Comparison of ENCODE assay signal across 15 cellular contexts in the genomic region with DNA sequence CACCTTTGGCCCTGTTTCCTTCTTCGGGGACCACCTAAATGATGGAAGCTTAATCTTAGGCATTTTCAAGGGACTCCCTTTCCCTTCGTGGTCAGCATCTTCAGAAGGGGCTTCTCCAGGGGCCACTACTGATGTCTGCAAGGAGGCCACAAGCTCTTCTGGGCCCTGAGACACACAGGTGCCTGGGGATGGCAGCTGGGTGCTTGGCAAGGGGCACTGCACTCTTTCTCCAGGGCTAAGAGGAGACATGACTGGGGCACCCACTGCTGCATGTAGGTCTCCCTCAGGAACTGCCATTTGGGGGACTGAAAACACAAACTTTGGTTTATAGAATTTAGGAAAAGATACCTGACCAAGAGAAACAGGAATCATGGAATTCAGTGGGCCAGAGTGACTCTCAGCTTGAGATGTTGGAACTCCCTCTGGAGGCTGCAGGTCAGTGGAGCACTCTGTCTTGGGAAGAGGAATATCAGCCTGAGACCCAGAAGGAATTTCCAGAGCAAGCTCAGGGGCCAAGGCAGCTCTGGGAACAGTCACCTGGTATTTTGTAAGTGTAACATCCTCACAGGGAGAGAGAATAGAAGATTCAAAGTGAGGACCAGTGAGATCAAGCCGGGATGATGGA. TPM values are rescaled to one million over a fixed set of nuclear protein-coding genes. Genes with fewer than 3 reads are reported as not detected.
DNase-seq lines count a peak whose midpoint lies in the region; TF ChIP-seq lines count a peak whose summit lies in the region.
"Had no signal": no experiment of that assay in that cellular context is flagged by ENCODE, and none has a peak within 500 bp of the region (broad histone marks: within the 10 kb centered on the region; RNA-seq: fewer than 3 reads in every experiment).

No MANE protein-coding gene starts in this region.

- DNase-seq in activated CD8-positive, alpha-beta memory T cell treated with anti-CD3 and anti-CD28 coated beads, Interleukin-2, amount 50 U/mL, for 4 hours: peak; percentile 5
- DNase-seq in activated CD8-positive, alpha-beta memory T cell treated with anti-CD3 and anti-CD28 coated beads for 24 hours: no peak
- peak; percentile 16 for DNase-seq in HT-29 (ENCODE audit: low spot score)
- DNase-seq in choroid plexus epithelial cell (ENCODE audit: low read depth): peak; percentile 33
- peak; percentile 24 for DNase-seq in posterior vena cava (ENCODE audit: low spot score)
- no peak for DNase-seq in SK-N-DZ (ENCODE audit: low spot score)
- DNase-seq in T-helper 2 cell: no peak
- DNase-seq in GM03348 (ENCODE audit: low spot score): no peak
- DNase-seq: activated CD4-positive, alpha-beta T cell treated with anti-CD3 and anti-CD28 coated beads for 1 hour; AML-193; cerebellar nuclear complex; natural killer cell; NCI-H1417 treated with DMSO at 0.1 percent for 48 hours had no signal

- intact Hi-C loops in posterior vena cava (cut with DNase I): no loop called here

- H3K4me3 ChIP-seq in choroid plexus epithelial cell (ENCODE audit: low read depth, low read length): no peak overlapping the region
- H3K4me3 ChIP-seq: smooth muscle cell had no signal

- TF ChIP-seq CTCF in choroid plexus epithelial cell (conservative IDR thresholded peaks at IDR 0.05; ENCODE audit: low read depth, low read length): peak; percentile 53

RNA-seq across cellular contexts. Expression of a gene that starts 16.0 kb away (rescaled TPM):
- not detected in 2 replicates for total RNA-seq in HT-29 (2014; rRNA removed; shearing (Covaris generic))
- under 1 TPM in 1 of 2 donors, not detected in 1; 0.24 TPM for total RNA-seq in posterior vena cava
- 0.10 TPM in 1 of 2 replicates, not detected in the other for polyA plus RNA-seq in SK-N-DZ (2014; cell fraction: cytosol; rRNA removed)
- polyA plus RNA-seq in SK-N-DZ (2014; cell fraction: nucleus; rRNA removed): 0.37 TPM in 1 of 2 replicates, not detected in the other
- total RNA-seq: G401 had no signal

RNA-seq across cellular contexts. Expression of a gene that starts 37.5 kb away (rescaled TPM):
- 1.5 and 1.6 TPM in 2 replicates for total RNA-seq in HT-29 (2014; rRNA removed; shearing (Covaris generic))
- total RNA-seq in posterior vena cava: 100 to 1,000 TPM; 242 to 274 TPM
- 0.02 TPM in 1 of 2 replicates, not detected in the other for polyA plus RNA-seq in SK-N-DZ (2014; cell fraction: cytosol; rRNA removed)
- polyA plus RNA-seq in SK-N-DZ (2014; cell fraction: nucleus; rRNA removed): 0.35 TPM in 1 of 2 replicates, not detected in the other

RNA-seq across cellular contexts. Expression of a gene that starts 45.0 kb away (rescaled TPM):
- total RNA-seq in HT-29 (2014; rRNA removed; shearing (Covaris generic)): 9.8 and 11.6 TPM in 2 replicates
- 1 to 10 TPM; 4.7 to 5.6 TPM for total RNA-seq in posterior vena cava
- 1.4 and 2.6 TPM in 2 replicates for polyA plus RNA-seq in SK-N-DZ (2014; cell fraction: cytosol; rRNA removed)
- 3.4 and 5.5 TPM in 2 replicates for polyA plus RNA-seq in SK-N-DZ (2014; cell fraction: nucleus; rRNA removed)

Comparison
In these comparisons a context has a peak if more than half of its experiments do, and no peak if none do; other contexts are left out.
1. DNase-seq: peak in activated CD8-positive, alpha-beta memory T cell treated with anti-CD3 and anti-CD28 coated beads, Interleukin-2, amount 50 U/mL, for 4 hours (single experiment), HT-29 (single experiment), choroid plexus epithelial cell (single experiment) and posterior vena cava (single experiment); none in activated CD8-positive, alpha-beta memory T cell treated with anti-CD3 and anti-CD28 coated beads for 24 hours (single experiment), SK-N-DZ (single experiment), T-helper 2 cell (0 of 5) and GM03348 (single experiment).
2. RNA of a gene that starts 37.5 kb away (total RNA-seq): 242 to 274 TPM in posterior vena cava; 1.5 to 1.6 TPM in HT-29; every median in the first group is over 10 times any median in the second.